ENCODE assay signal across 25 cellular contexts in the genomic region with DNA sequence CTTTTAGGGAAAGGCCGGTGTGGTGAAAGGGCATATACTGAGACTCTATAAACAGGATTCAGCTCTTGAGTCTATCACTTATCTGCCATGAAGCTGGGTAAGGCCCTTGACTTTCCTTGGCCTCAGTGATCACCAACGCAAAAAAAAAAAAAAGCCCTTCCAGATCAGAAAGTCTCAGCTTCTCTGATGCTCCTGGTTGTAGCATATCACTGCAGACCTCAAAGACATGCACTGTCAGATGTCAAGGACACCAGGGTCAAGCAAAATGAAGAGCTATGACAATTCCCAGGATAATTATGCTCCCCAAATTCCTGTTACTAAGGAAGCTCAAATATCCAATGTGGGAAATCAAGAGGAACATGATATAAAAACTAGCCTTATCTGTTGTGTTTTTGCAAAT.
DNase-seq lines count a peak whose midpoint lies in the region; ATAC-seq, FAIRE-seq and TF ChIP-seq lines count a peak whose summit lies in the region.
"Had no signal": no experiment of that assay in that cellular context is flagged by ENCODE, and none has a peak within 500 bp of the region (broad histone marks: within the 10 kb centered on the region; RNA-seq: fewer than 3 reads in every experiment).

No MANE protein-coding gene starts in this region.

- H3K4me1 Mint-ChIP-seq in HFFc6 (ENCODE audit: low read depth) (peaks cover 99% of the 10 kb centered on the region), astrocyte (ENCODE audit: low read depth, unreplicated experiment) (peaks cover 30% of the 10 kb centered on the region)
- H3K4me1 Mint-ChIP-seq: B cell had no signal

- intact Hi-C loops in right lobe of liver (cut with DNase I): no loop called here

- POLR2A ChIA-PET in A549 (lab: Yijun Ruan, JAX): interaction anchor here (0.9 to 1.0 kb wide), 4 partner anchors 9 to 26 kb away, joined by 3 to 8 read pairs (median 4); no protein-coding TSS in a partner anchor

- 2% methylated on average over 2 of the region's 2 CpGs for WGBS in A549 (ENCODE audit: missing lambda C conversion rate)
- 60% methylated on average over 2 of the region's 2 CpGs for WGBS in right lobe of liver (ENCODE audit: insufficient coverage, low coverage, low lambda C conversion rate, missing lambda C conversion rate)

- peak overlapping the region; percentile 79 for H3K4me3 ChIP-seq in A549
- H3K4me3 ChIP-seq in astrocyte (ENCODE audit: insufficient read depth, low read depth, low read length): peak overlapping the region; percentile 12
- H3K4me3 ChIP-seq in keratinocyte (ENCODE audit: control insufficient read depth in 2 of 3, extremely low read depth in 1 of 3, insufficient read depth in 2 of 3, low read depth in 1 of 3, low read length in 3 of 3): peak overlapping the region; percentile 5 to 65 (median 15)
- H3K4me3 ChIP-seq in right lobe of liver: no peak overlapping the region
- H3K4me3 ChIP-seq: body of pancreas, heart right ventricle, MG63, prostate gland, skin epidermis, tibial artery had no signal

- H4K20me1 ChIP-seq in astrocyte (ENCODE audit: insufficient read depth, low read length) (peaks cover 48% of the 10 kb centered on the region), keratinocyte (ENCODE audit: control insufficient read depth, extremely low read depth, insufficient read depth, low read length) (peaks cover 31% of the 10 kb centered on the region)

- no peaks in the 10 kb centered on the region for H3K9me1 ChIP-seq in keratinocyte (ENCODE audit: control insufficient read depth, extremely low read depth, insufficient read depth, low read length)

- FAIRE-seq in A549 (lab: Jason Lieb, UNC): peak; percentile 68
- no peak for FAIRE-seq in astrocyte (lab: Jason Lieb, UNC)
- FAIRE-seq in keratinocyte (lab: Jason Lieb, UNC): peak; percentile 67
- FAIRE-seq: A204.1 had no signal

- H3K4me2 ChIP-seq in A549 (peak overlapping the region; percentile 95), astrocyte (ENCODE audit: low read length) (peak overlapping the region; percentile 90), keratinocyte (ENCODE audit: control insufficient read depth, extremely low read depth, insufficient read depth, low read depth, low read length) (peak overlapping the region; percentile 72)

- ATAC-seq in A549 (peak in 1 of 2 experiments; percentile 24; a peak in 3 of 6 replicates), right lobe of liver (no peak), GM21528 (IDR thresholded peaks at IDR 0.05; ENCODE audit: low FRiP score, unreplicated experiment) (no peak)
- ATAC-seq: body of pancreas, heart right ventricle had no signal

- no peaks in the 10 kb centered on the region for H3K27me3 Mint-ChIP-seq in HFFc6 (ENCODE audit: insufficient read depth)
- H3K27me3 Mint-ChIP-seq in astrocyte (ENCODE audit: low read depth, unreplicated experiment): no peaks in the 10 kb centered on the region

- TF ChIP-seq RAD21 in A549 (conservative IDR thresholded peaks at IDR 0.05 in 1 of 2, IDR thresholded peaks at IDR 0.05 in 1 of 2): no peak

- H3K4me3 Mint-ChIP-seq in HFFc6 (peak overlapping the region; percentile 81), astrocyte (ENCODE audit: unreplicated experiment) (no peak overlapping the region)
- H3K4me3 Mint-ChIP-seq: activated CD4-positive, alpha-beta T cell treated with anti-CD3 and anti-CD28 coated beads, Interleukin-2, amount 10 ng/mL, durations not matched to agents 24 days and 14 days; B cell had no signal

- DNase-seq in A549 (ENCODE audit: low read depth in 1 of 2, low spot score in 1 of 2) (no peak), HFFc6 (no peak), astrocyte (ENCODE audit: low read depth) (no peak), keratinocyte (ENCODE audit: low read depth, low spot score) (no peak), right lobe of liver (no peak), NK-92 (lab: John Stamatoyannopoulos, UW; ENCODE audit: unreplicated experiment) (no peak), NCI-H2196 treated with DMSO at 0.1 percent for 48 hours (lab: John Stamatoyannopoulos, UW; ENCODE audit: unreplicated experiment) (no peak)
- DNase-seq: activated CD4-positive, alpha-beta T cell treated with anti-CD3 and anti-CD28 coated beads, Interleukin-2, amount 10 ng/mL, durations not matched to agents 24 days and 14 days; activated gamma-delta T cell treated with Interleukin-2 at 50 U/mL for 16 hours; activated T-cell treated with anti-CD3 and anti-CD28 coated beads, Interleukin-2, amount 50 U/mL, for 1 hour; body of pancreas; H7; heart right ventricle; left cardiac atrium; MG63; NCI-H2029; NCI-H69; SK-N-SH; stimulated activated CD4-positive, alpha-beta T cell treated with anti-CD3 and anti-CD28 coated beads, Interleukin-2, amount 100 ng/mL, for 24 hours; tibial artery had no signal

- TF ChIP-seq CTCF in A549 (IDR thresholded peaks at IDR 0.05): no peak
- no peak for TF ChIP-seq CTCF in HFFc6 (IDR thresholded peaks at IDR 0.05)
- no peak for TF ChIP-seq CTCF in astrocyte (IDR thresholded peaks at IDR 0.05; ENCODE audit: insufficient read depth, low read depth, low read length)
- no peak for TF ChIP-seq CTCF in keratinocyte (optimal IDR thresholded peaks at IDR 0.05 in 1 of 3, IDR thresholded peaks at IDR 0.05 in 1 of 3, conservative IDR thresholded peaks at IDR 0.05 in 1 of 3; ENCODE audit: extremely low read depth in 1 of 3, insufficient read depth in 2 of 3, low read length in 3 of 3)
- no peak for TF ChIP-seq CTCF in right lobe of liver (IDR thresholded peaks at IDR 0.05)

- no peak for TF ChIP-seq POLR2A in A549 (IDR thresholded peaks at IDR 0.05; ENCODE audit: low read length)
- TF ChIP-seq POLR2A in right lobe of liver (IDR thresholded peaks at IDR 0.05): no peak

- H3K79me2 ChIP-seq in astrocyte (ENCODE audit: insufficient read depth, low read length): peaks cover 99% of the 10 kb centered on the region
- peaks cover 99% of the 10 kb centered on the region for H3K79me2 ChIP-seq in keratinocyte (ENCODE audit: control insufficient read depth, insufficient read depth, low read length)

- no peak for TF ChIP-seq EP300 in A549 (IDR thresholded peaks at IDR 0.05)

- peaks cover 75% of the 10 kb centered on the region for H3K4me1 ChIP-seq in A549
- peaks cover 59% of the 10 kb centered on the region for H3K4me1 ChIP-seq in astrocyte (ENCODE audit: insufficient read depth, low read length)
- peaks cover 72% of the 10 kb centered on the region for H3K4me1 ChIP-seq in keratinocyte (ENCODE audit: control insufficient read depth, extremely low read depth, insufficient read depth, low read length)
- H3K4me1 ChIP-seq in right lobe of liver: no peaks in the 10 kb centered on the region
- H3K4me1 ChIP-seq: prostate gland had no signal

- H3K27me3 ChIP-seq in astrocyte (ENCODE audit: insufficient read depth, low read length) (no peaks in the 10 kb centered on the region), keratinocyte (ENCODE audit: control insufficient read depth, extremely low read depth, insufficient read depth, low read length) (no peaks in the 10 kb centered on the region), right lobe of liver (no peaks in the 10 kb centered on the region)
- H3K27me3 ChIP-seq: body of pancreas, MG63 had no signal

- CTCF ChIA-PET in A549 (lab: Yijun Ruan, JAX): interaction anchor here (0.5 to 1.3 kb wide), 4 partner anchors 9 to 240 kb away, joined by 3 to 5 read pairs (median 4); no protein-coding TSS in a partner anchor

- H3K36me3 Mint-ChIP-seq in HFFc6 (ENCODE audit: low read depth) (peaks cover 47% of the 10 kb centered on the region), astrocyte (ENCODE audit: low read depth, unreplicated experiment) (no peaks in the 10 kb centered on the region)

- H3K9ac ChIP-seq in astrocyte (ENCODE audit: low read length) (peak overlapping the region; percentile 75), keratinocyte (ENCODE audit: control insufficient read depth, extremely low read depth, insufficient read depth, low read length) (peak overlapping the region; percentile 49)
- H3K9ac ChIP-seq: SK-N-SH had no signal

- H3K27ac ChIP-seq in A549 (peak overlapping the region; percentile 83 to 94), astrocyte (ENCODE audit: low read depth, low read length) (peak overlapping the region; percentile 92), keratinocyte (ENCODE audit: control insufficient read depth, insufficient read depth, low read length) (peak overlapping the region; percentile 77), right lobe of liver (no peak overlapping the region)
- H3K27ac ChIP-seq: prostate gland, tibial artery had no signal

- H3K36me3 ChIP-seq in astrocyte (ENCODE audit: insufficient read depth, low read length) (peaks cover 10% of the 10 kb centered on the region), keratinocyte (ENCODE audit: control insufficient read depth in 2 of 2, extremely low read depth in 1 of 2, insufficient read depth in 2 of 2, low read length in 2 of 2) (peaks cover 12 to 29% of the 10 kb centered on the region in 2 experiments), right lobe of liver (no peaks in the 10 kb centered on the region)
- H3K36me3 ChIP-seq: heart right ventricle, prostate gland, tibial artery had no signal

- H3K9me3 Mint-ChIP-seq in HFFc6 (no peaks in the 10 kb centered on the region), astrocyte (ENCODE audit: unreplicated experiment) (no peaks in the 10 kb centered on the region)
- H3K9me3 Mint-ChIP-seq: activated CD4-positive, alpha-beta T cell treated with anti-CD3 and anti-CD28 coated beads, Interleukin-2, amount 10 ng/mL, durations not matched to agents 24 days and 14 days had no signal

- dilution Hi-C loops in keratinocyte (cut with MboI; ENCODE audit: extremely low pct_ligation_motif_present, low sequenced_read_pairs): loop anchor here (10.0 to 25.0 kb wide), 2 partner anchors 124 to 237 kb away; no protein-coding TSS in a partner anchor

- H3K27ac Mint-ChIP-seq in HFFc6 (peak overlapping the region; percentile 94), astrocyte (ENCODE audit: unreplicated experiment) (no peak overlapping the region)
- H3K27ac Mint-ChIP-seq: activated CD4-positive, alpha-beta T cell treated with anti-CD3 and anti-CD28 coated beads, Interleukin-2, amount 10 ng/mL, durations not matched to agents 24 days and 14 days; B cell had no signal

- no peak overlapping the region for H2AFZ ChIP-seq in astrocyte (ENCODE audit: low read depth, low read length)
- no peak overlapping the region for H2AFZ ChIP-seq in keratinocyte (ENCODE audit: control insufficient read depth, low read length)

- H3K9me3 ChIP-seq in A549 (no peaks in the 10 kb centered on the region), astrocyte (ENCODE audit: insufficient read depth, low read depth, low read length) (no peaks in the 10 kb centered on the region), keratinocyte (ENCODE audit: control insufficient read depth, low read depth, low read length) (no peaks in the 10 kb centered on the region), right lobe of liver (no peaks in the 10 kb centered on the region)
- H3K9me3 ChIP-seq: body of pancreas, MG63, prostate gland, SK-N-SH, tibial artery had no signal

Comparison
In these comparisons a context has a peak if more than half of its experiments do, and no peak if none do; other contexts are left out.
1. H3K27ac ChIP-seq: peak in A549 (2 of 2), astrocyte (single experiment) and keratinocyte (single experiment); none in right lobe of liver (0 of 3).
2. H3K4me3 ChIP-seq: peak in A549 (single experiment), astrocyte (single experiment) and keratinocyte (3 of 3); none in right lobe of liver (0 of 3).
3. Peak in every context shown above with its lines, with median percentiles within 50 percentile points of each other: H3K4me2 ChIP-seq.